ENCODE assay signal across 19 cellular contexts in genomic region chr5:128869970-128870747, GRCh38.
DNase-seq lines count a peak whose midpoint lies in the region; ATAC-seq and TF ChIP-seq lines count a peak whose summit lies in the region.
"Had no signal": no experiment of that assay in that cellular context is flagged by ENCODE, and none has a peak within 500 bp of the region (broad histone marks: within the 10 kb centered on the region; RNA-seq: fewer than 3 reads in every experiment).

No MANE protein-coding gene starts in this region.

- H3K27ac Mint-ChIP-seq in GM23338, result no peak overlapping the region; the same call in 1 of the 2 replicates
- peak overlapping the region; percentile 42; the same call in 1 of the 2 replicates for H3K27ac Mint-ChIP-seq in WTC11
- H3K27ac Mint-ChIP-seq: CD8-positive, alpha-beta T cell had no signal

- DNase-seq in GM23338 (ENCODE audit: low spot score) (peak; percentile 60), WTC11 (ENCODE audit: low spot score) (no peak), iPS DF 19.7 (ENCODE audit: low read depth, low spot score) (peak; percentile 20), retina (peak; percentile 5), NCI-H510A treated with DMSO at 0.1 percent for 48 hours (lab: John Stamatoyannopoulos, UW) (no peak), cerebellum (ENCODE audit: low spot score) (no peak)
- DNase-seq: Calu3; CD8-positive, alpha-beta T cell; KG1; NCI-H1417 treated with DMSO at 0.1 percent for 48 hours; NCI-H1930; NCI-H345; NCI-H526; PC-3; RPMI8226; SHP77 treated with DMSO at 0.1 percent for 48 hours had no signal

- H3K9me3 Mint-ChIP-seq in GM23338 (peaks cover 3% of the 10 kb centered on the region), WTC11 (peaks cover 16% of the 10 kb centered on the region)

- no peak for TF ChIP-seq CTCF in GM23338 (conservative IDR thresholded peaks at IDR 0.05; ENCODE audit: low read depth in 2 of 2)
- no peak for TF ChIP-seq CTCF in WTC11 (IDR thresholded peaks at IDR 0.05)

- peaks cover 26% of the 10 kb centered on the region for H3K4me1 Mint-ChIP-seq in GM23338
- H3K4me1 Mint-ChIP-seq in WTC11, result peaks cover 26% of the 10 kb centered on the region

- H3F3A ChIP-seq in GM23338 (replicated peaks; ENCODE audit: low read depth), result no peaks in the 10 kb centered on the region

- H3K36me3 ChIP-seq in GM23338 (ENCODE audit: insufficient read depth), result no peaks in the 10 kb centered on the region
- H3K36me3 ChIP-seq: BLaER1 treated with 17β-estradiol and CSF1 and Interleukin-3, amounts not matched to agents 10 nM and 100 nM had no signal

- no peaks in the 10 kb centered on the region for H3K9me2 ChIP-seq in GM23338 (ENCODE audit: insufficient read depth)

- H3K4me2 ChIP-seq in GM23338, result 0 out of 2 replicates have a peak overlapping the region, but pooled peaks have one; percentile 23
- H3K4me2 ChIP-seq: BLaER1 treated with 17β-estradiol and CSF1 and Interleukin-3, amounts not matched to agents 10 nM and 100 nM had no signal

- ATAC-seq in GM23338 (peak; percentile 97), WTC11 (peak; percentile 91), HG03139 (IDR thresholded peaks at IDR 0.05; ENCODE audit: unreplicated experiment) (no peak), HG02973 (IDR thresholded peaks at IDR 0.05; ENCODE audit: unreplicated experiment) (no peak)
- ATAC-seq: CD8-positive, alpha-beta T cell had no signal

- no peak overlapping the region for H3K4me3 ChIP-seq in GM23338
- H3K4me3 ChIP-seq: BLaER1 treated with 17β-estradiol and CSF1 and Interleukin-3, amounts not matched to agents 10 nM and 100 nM had no signal

- POLR2A ChIA-PET in WTC11 (lab: Charles Lee), result no interaction called here

- H3K27me3 ChIP-seq in GM23338 (ENCODE audit: insufficient read depth), result no peaks in the 10 kb centered on the region
- H3K27me3 ChIP-seq: BLaER1 treated with 17β-estradiol and CSF1 and Interleukin-3, amounts not matched to agents 10 nM and 100 nM had no signal

- peaks cover 16% of the 10 kb centered on the region for H3K4me1 ChIP-seq in GM23338 (ENCODE audit: insufficient read depth)
- H3K4me1 ChIP-seq: BLaER1 treated with 17β-estradiol and CSF1 and Interleukin-3, amounts not matched to agents 10 nM and 100 nM had no signal

- H3K27ac ChIP-seq in GM23338 (ENCODE audit: low read depth), result no peak overlapping the region
- H3K27ac ChIP-seq: BLaER1 treated with 17β-estradiol and CSF1 and Interleukin-3, amounts not matched to agents 10 nM and 100 nM had no signal

- no peak overlapping the region for H2AFZ ChIP-seq in GM23338

- H3K79me2 ChIP-seq in GM23338 (replicated peaks; ENCODE audit: insufficient read depth), result no peaks in the 10 kb centered on the region

- peaks cover 7% of the 10 kb centered on the region; the same call in 2 of the 3 replicates for H3K36me3 Mint-ChIP-seq in GM23338 (ENCODE audit: low read depth)
- peaks cover 3% of the 10 kb centered on the region for H3K36me3 Mint-ChIP-seq in WTC11
- H3K36me3 Mint-ChIP-seq: CD8-positive, alpha-beta T cell had no signal

- H3K27me3 Mint-ChIP-seq in GM23338 (ENCODE audit: insufficient read depth, low read depth, poor library complexity) (peaks cover 2% of the 10 kb centered on the region), WTC11 (ENCODE audit: low read depth) (no peaks in the 10 kb centered on the region)

- H4K20me1 ChIP-seq in GM23338 (replicated peaks; ENCODE audit: insufficient read depth), result no peaks in the 10 kb centered on the region
- H4K20me1 ChIP-seq: BLaER1 treated with 17β-estradiol and CSF1 and Interleukin-3, amounts not matched to agents 10 nM and 100 nM had no signal

- no peak overlapping the region for H3K4me3 Mint-ChIP-seq in GM23338
- no peak overlapping the region for H3K4me3 Mint-ChIP-seq in WTC11
- H3K4me3 Mint-ChIP-seq: CD8-positive, alpha-beta T cell had no signal

- CTCF ChIA-PET in WTC11 (lab: Charles Lee), result interaction anchor here (1.3 kb wide), 1 partner anchor 196 kb away, joined by 4 read pairs; no protein-coding TSS in a partner anchor

TF ChIP-seq in GM23338, 12 proteins besides CTCF, POLR2A, EP300 and RAD21:
- no peak for TF ChIP-seq CREB1 (CRISPR knock-in tag; IDR thresholded peaks at IDR 0.05; ENCODE audit: low read depth)
- TF ChIP-seq JUNB (IDR thresholded peaks at IDR 0.05; ENCODE audit: unreplicated experiment), result no peak
- TF ChIP-seq ZNF114 (CRISPR knock-in tag; IDR thresholded peaks at IDR 0.05), result no peak
- TF ChIP-seq NANOG (IDR thresholded peaks at IDR 0.05; ENCODE audit: borderline replicate concordance), result no peak
- no peak for TF ChIP-seq EZH2phosphoT487 (IDR thresholded peaks at IDR 0.05; ENCODE audit: unreplicated experiment)
- no peak for TF ChIP-seq POLR2AphosphoS5 (IDR thresholded peaks at IDR 0.05; ENCODE audit: low read depth)
- no peak for TF ChIP-seq ETS1 (IDR thresholded peaks at IDR 0.05)

TF ChIP-seq in WTC11, 78 proteins besides CTCF, POLR2A, EP300 and RAD21 (continues in another document):
- TF ChIP-seq RELA (CRISPR knock-in tag; IDR thresholded peaks at IDR 0.05; ENCODE audit: borderline replicate concordance), result no peak
- TF ChIP-seq MLX (CRISPR knock-in tag; IDR thresholded peaks at IDR 0.05), result no peak
- no peak for TF ChIP-seq HMGA2 (CRISPR knock-in tag; IDR thresholded peaks at IDR 0.05)
- TF ChIP-seq GRHL2 (CRISPR knock-in tag; IDR thresholded peaks at IDR 0.05; ENCODE audit: insufficient replicate concordance, severe bottlenecking), result no peak
- no peak for TF ChIP-seq ERG (CRISPR knock-in tag; IDR thresholded peaks at IDR 0.05)
- TF ChIP-seq AR (CRISPR knock-in tag; IDR thresholded peaks at IDR 0.05), result no peak
- no peak for TF ChIP-seq PRDM15 (CRISPR knock-in tag; IDR thresholded peaks at IDR 0.05)
- TF ChIP-seq ZNF317 (CRISPR knock-in tag; IDR thresholded peaks at IDR 0.05; ENCODE audit: borderline replicate concordance, low read depth), result no peak
- TF ChIP-seq ZNF138 (CRISPR knock-in tag; conservative IDR thresholded peaks at IDR 0.05), result no peak
- TF ChIP-seq NFYB (CRISPR knock-in tag; conservative IDR thresholded peaks at IDR 0.05; ENCODE audit: low read depth), result no peak
- no peak for TF ChIP-seq GABPB1 (CRISPR knock-in tag; IDR thresholded peaks at IDR 0.05)

Comparison
In these comparisons a context has a peak if more than half of its experiments do, and no peak if none do; other contexts are left out.
1. ATAC-seq: peak in GM23338 (single experiment) and WTC11 (single experiment); none in HG03139 (single experiment) and HG02973 (single experiment).
2. DNase-seq: peak in GM23338 (single experiment), iPS DF 19.7 (single experiment) and retina (single experiment); none in WTC11 (single experiment), NCI-H510A treated with DMSO at 0.1 percent for 48 hours (single experiment) and cerebellum (single experiment).